ENCODE assay signal across 8 cellular contexts in genomic region chr11:123261345-123262106, GRCh38.
DNase-seq lines count a peak whose midpoint lies in the region; ATAC-seq, FAIRE-seq and TF ChIP-seq lines count a peak whose summit lies in the region.

No MANE protein-coding gene starts in this region.

- H3K27ac Mint-ChIP-seq in CD4-positive, alpha-beta memory T cell, result peak overlapping the region in 2 of 7 donors; percentile 4 to 59
- no peak overlapping the region for H3K27ac Mint-ChIP-seq in WTC11

- peak overlapping the region in 5 of 8 donors; percentile 32 to 71 (median 49) for H3K4me3 Mint-ChIP-seq in CD4-positive, alpha-beta memory T cell
- peak overlapping the region; percentile 44 for H3K4me3 Mint-ChIP-seq in WTC11

- POLR2A ChIA-PET in CD4-positive, alpha-beta memory T cell (lab: Charles Lee; ENCODE audit: partially characterized antibody), result no interaction called here
- POLR2A ChIA-PET in WTC11 (lab: Charles Lee), result interaction anchor here (1.0 to 1.4 kb wide), 3 partner anchors 15 to 76 kb away, joined by 3 to 5 read pairs (median 3); no protein-coding TSS in a partner anchor

- no peak overlapping the region for H3K27ac ChIP-seq in CD4-positive, alpha-beta memory T cell (ENCODE audit: low read depth, low read length)

- peaks cover 4% of the 10 kb centered on the region for H3K27me3 ChIP-seq in CD4-positive, alpha-beta memory T cell (ENCODE audit: insufficient read depth, low read length)
- H3K27me3 ChIP-seq in bronchial epithelial cell (ENCODE audit: control insufficient read depth, insufficient read depth, low read length), result peaks cover 2% of the 10 kb centered on the region

- peak; percentile 65 for ATAC-seq in GM21723 (IDR thresholded peaks at IDR 0.05; ENCODE audit: unreplicated experiment)
- ATAC-seq in WTC11, result peak; percentile 98
- ATAC-seq in GM21528 (IDR thresholded peaks at IDR 0.05; ENCODE audit: low FRiP score, unreplicated experiment), result no peak

- H3K27me3 Mint-ChIP-seq in CD4-positive, alpha-beta memory T cell, result peaks cover 19 to 27% of the 10 kb centered on the region in 2 donors
- peaks cover 33% of the 10 kb centered on the region for H3K27me3 Mint-ChIP-seq in WTC11 (ENCODE audit: low read depth)

- H3K36me3 ChIP-seq in CD4-positive, alpha-beta memory T cell (ENCODE audit: insufficient read depth, low read length), result no peaks in the 10 kb centered on the region
- H3K36me3 ChIP-seq in bronchial epithelial cell (ENCODE audit: control insufficient read depth, insufficient read depth, low read length), result no peaks in the 10 kb centered on the region

- peaks cover 0 to 8% of the 10 kb centered on the region in 2 donors for H3K36me3 Mint-ChIP-seq in CD4-positive, alpha-beta memory T cell
- H3K36me3 Mint-ChIP-seq in WTC11, result peaks cover 23% of the 10 kb centered on the region

- H3K4me1 Mint-ChIP-seq in CD4-positive, alpha-beta memory T cell, result peaks cover 2 to 9% (median 7%) of the 10 kb centered on the region in 4 donors
- H3K4me1 Mint-ChIP-seq in WTC11, result peaks cover 7% of the 10 kb centered on the region; the same call in 1 of the 2 replicates

- CTCF ChIA-PET in CD4-positive, alpha-beta memory T cell (lab: Charles Lee; ENCODE audit: partially characterized antibody), result interaction anchor here (0.6 to 2.8 kb wide), 38 partner anchors 9 to 409 kb away, joined by 3 to 27 read pairs (median 4); no protein-coding TSS in a partner anchor
- CTCF ChIA-PET in WTC11 (lab: Charles Lee), result interaction anchor here (0.6 to 4.7 kb wide), 115 partner anchors 9 to 449 kb away, joined by 3 to 113 read pairs (median 5); partner anchors contain the start of genes BSX and HSPA8

- H3K4me1 ChIP-seq in CD4-positive, alpha-beta memory T cell (ENCODE audit: insufficient read depth, low read length), result peaks cover 7% of the 10 kb centered on the region

- H3K4me3 ChIP-seq in CD4-positive, alpha-beta memory T cell (ENCODE audit: low read length in 2 of 2), result no peak overlapping the region
- no peak overlapping the region for H3K4me3 ChIP-seq in bronchial epithelial cell (ENCODE audit: low read depth, low read length)

- peak in 4 of 5 donors; percentile 28 to 38 (median 35) for DNase-seq in CD4-positive, alpha-beta memory T cell
- peak; percentile 62 for DNase-seq in NCI-H1436 treated with DMSO at 0.1 percent for 48 hours (lab: John Stamatoyannopoulos, UW)
- DNase-seq in WTC11 (ENCODE audit: low spot score), result peak; percentile 93
- peak; percentile 76 for DNase-seq in bronchial epithelial cell (ENCODE audit: low read depth)
- peak; percentile 92 for DNase-seq in islet precursor cell
- DNase-seq in stimulated activated CD4-positive, alpha-beta T cell treated with anti-CD3 and anti-CD28 coated beads, Interleukin-15, amount 100 ng/mL, for 1 hour (ENCODE audit: low read depth in 1 of 2, low spot score in 1 of 2), result peak; percentile 12 to 41

- peaks cover 0 to 23% (median 20%) of the 10 kb centered on the region in 8 donors for H3K9me3 Mint-ChIP-seq in CD4-positive, alpha-beta memory T cell
- peaks cover 26% of the 10 kb centered on the region for H3K9me3 Mint-ChIP-seq in WTC11

- FAIRE-seq in bronchial epithelial cell (lab: Jason Lieb, UNC), result peak; percentile 23

- peak; percentile 87 for TF ChIP-seq CTCF in WTC11 (IDR thresholded peaks at IDR 0.05)
- TF ChIP-seq CTCF in bronchial epithelial cell (IDR thresholded peaks at IDR 0.05; ENCODE audit: insufficient read depth, low read length, severe bottlenecking), result peak; percentile 98

- intact Hi-C loops in CD4-positive, alpha-beta memory T cell (cut with micrococcal nuclease), result loop anchor here (1.0 kb wide), 2 partner anchors 150 to 158 kb away; no protein-coding TSS in a partner anchor

- no peaks in the 10 kb centered on the region for H3K9me3 ChIP-seq in CD4-positive, alpha-beta memory T cell (ENCODE audit: control insufficient read depth in 1 of 2, low read length in 2 of 2)

TF ChIP-seq in WTC11, 78 proteins besides CTCF, POLR2A, EP300 and RAD21 (continues in another document):
- TF ChIP-seq, protein P1, sequence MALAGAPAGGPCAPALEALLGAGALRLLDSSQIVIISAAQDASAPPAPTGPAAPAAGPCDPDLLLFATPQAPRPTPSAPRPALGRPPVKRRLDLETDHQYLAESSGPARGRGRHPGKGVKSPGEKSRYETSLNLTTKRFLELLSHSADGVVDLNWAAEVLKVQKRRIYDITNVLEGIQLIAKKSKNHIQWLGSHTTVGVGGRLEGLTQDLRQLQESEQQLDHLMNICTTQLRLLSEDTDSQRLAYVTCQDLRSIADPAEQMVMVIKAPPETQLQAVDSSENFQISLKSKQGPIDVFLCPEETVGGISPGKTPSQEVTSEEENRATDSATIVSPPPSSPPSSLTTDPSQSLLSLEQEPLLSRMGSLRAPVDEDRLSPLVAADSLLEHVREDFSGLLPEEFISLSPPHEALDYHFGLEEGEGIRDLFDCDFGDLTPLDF (CRISPR knock-in tag; IDR thresholded peaks at IDR 0.05), result no peak
- TF ChIP-seq NFYB (CRISPR knock-in tag; conservative IDR thresholded peaks at IDR 0.05; ENCODE audit: low read depth) (no peak), GRHL2 (CRISPR knock-in tag; IDR thresholded peaks at IDR 0.05; ENCODE audit: insufficient replicate concordance, severe bottlenecking) (no peak), ZNF232 (CRISPR knock-in tag; IDR thresholded peaks at IDR 0.05) (no peak), MXD4 (CRISPR knock-in tag; IDR thresholded peaks at IDR 0.05; ENCODE audit: borderline replicate concordance) (no peak), ATF6 (CRISPR knock-in tag; IDR thresholded peaks at IDR 0.05) (no peak), SP1 (CRISPR knock-in tag; conservative IDR thresholded peaks at IDR 0.05) (0 out of 2 replicates have a peak, but pooled peaks have one; percentile 39), ZBTB43 (CRISPR knock-in tag; IDR thresholded peaks at IDR 0.05) (no peak), HMGA2 (CRISPR knock-in tag; IDR thresholded peaks at IDR 0.05) (no peak), CBFB (CRISPR knock-in tag; IDR thresholded peaks at IDR 0.05; ENCODE audit: low read depth) (no peak)
- TF ChIP-seq, protein P2, sequence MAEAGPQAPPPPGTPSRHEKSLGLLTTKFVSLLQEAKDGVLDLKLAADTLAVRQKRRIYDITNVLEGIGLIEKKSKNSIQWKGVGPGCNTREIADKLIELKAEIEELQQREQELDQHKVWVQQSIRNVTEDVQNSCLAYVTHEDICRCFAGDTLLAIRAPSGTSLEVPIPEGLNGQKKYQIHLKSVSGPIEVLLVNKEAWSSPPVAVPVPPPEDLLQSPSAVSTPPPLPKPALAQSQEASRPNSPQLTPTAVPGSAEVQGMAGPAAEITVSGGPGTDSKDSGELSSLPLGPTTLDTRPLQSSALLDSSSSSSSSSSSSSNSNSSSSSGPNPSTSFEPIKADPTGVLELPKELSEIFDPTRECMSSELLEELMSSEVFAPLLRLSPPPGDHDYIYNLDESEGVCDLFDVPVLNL (CRISPR knock-in tag; IDR thresholded peaks at IDR 0.05; ENCODE audit: borderline replicate concordance, low read depth), result no peak
- TF ChIP-seq, protein P3, sequence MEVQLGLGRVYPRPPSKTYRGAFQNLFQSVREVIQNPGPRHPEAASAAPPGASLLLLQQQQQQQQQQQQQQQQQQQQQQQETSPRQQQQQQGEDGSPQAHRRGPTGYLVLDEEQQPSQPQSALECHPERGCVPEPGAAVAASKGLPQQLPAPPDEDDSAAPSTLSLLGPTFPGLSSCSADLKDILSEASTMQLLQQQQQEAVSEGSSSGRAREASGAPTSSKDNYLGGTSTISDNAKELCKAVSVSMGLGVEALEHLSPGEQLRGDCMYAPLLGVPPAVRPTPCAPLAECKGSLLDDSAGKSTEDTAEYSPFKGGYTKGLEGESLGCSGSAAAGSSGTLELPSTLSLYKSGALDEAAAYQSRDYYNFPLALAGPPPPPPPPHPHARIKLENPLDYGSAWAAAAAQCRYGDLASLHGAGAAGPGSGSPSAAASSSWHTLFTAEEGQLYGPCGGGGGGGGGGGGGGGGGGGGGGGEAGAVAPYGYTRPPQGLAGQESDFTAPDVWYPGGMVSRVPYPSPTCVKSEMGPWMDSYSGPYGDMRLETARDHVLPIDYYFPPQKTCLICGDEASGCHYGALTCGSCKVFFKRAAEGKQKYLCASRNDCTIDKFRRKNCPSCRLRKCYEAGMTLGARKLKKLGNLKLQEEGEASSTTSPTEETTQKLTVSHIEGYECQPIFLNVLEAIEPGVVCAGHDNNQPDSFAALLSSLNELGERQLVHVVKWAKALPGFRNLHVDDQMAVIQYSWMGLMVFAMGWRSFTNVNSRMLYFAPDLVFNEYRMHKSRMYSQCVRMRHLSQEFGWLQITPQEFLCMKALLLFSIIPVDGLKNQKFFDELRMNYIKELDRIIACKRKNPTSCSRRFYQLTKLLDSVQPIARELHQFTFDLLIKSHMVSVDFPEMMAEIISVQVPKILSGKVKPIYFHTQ (CRISPR knock-in tag; IDR thresholded peaks at IDR 0.05), result no peak

Comparison
In these comparisons a context has a peak if more than half of its experiments do, and no peak if none do; other contexts are left out.
1. DNase-seq: peak in every context shown above with its lines; median percentile 93 in WTC11; 92 in islet precursor cell; 76 in bronchial epithelial cell; 62 in NCI-H1436 treated with DMSO at 0.1 percent for 48 hours; 35 in CD4-positive, alpha-beta memory T cell; 26 in stimulated activated CD4-positive, alpha-beta T cell treated with anti-CD3 and anti-CD28 coated beads, Interleukin-15, amount 100 ng/mL, for 1 hour.